In the genomic region with DNA sequence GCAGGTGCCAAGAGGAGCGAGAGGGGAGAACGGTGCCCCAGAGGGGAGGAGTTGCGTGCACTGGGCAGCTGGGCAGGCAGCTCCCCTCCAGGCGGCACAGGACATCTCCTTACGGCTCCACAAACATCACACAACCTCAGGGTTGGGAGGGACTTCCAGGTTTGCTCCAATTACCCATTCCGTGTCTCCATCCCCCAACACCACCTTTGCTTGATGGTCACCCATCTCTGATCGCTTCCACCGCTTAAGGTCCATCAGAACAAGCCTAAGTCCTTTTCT, we compare ENCODE assay signal across 18 cellular contexts. TPM values are rescaled to one million over a fixed set of nuclear protein-coding genes. Genes with fewer than 3 reads are reported as not detected.
"Had no signal": no experiment of that assay in that cellular context is flagged by ENCODE, and none has a peak within 500 bp of the region (broad histone marks: within the 10 kb centered on the region; RNA-seq: fewer than 3 reads in every experiment).

No MANE protein-coding gene starts in this region.

- H3K4me3 ChIP-seq: esophagus squamous epithelium, gastroesophageal sphincter, lung, psoas muscle, right lobe of liver, stomach, thoracic aorta, transverse colon had no signal

- H3K27ac Mint-ChIP-seq: immature natural killer cell; naive thymus-derived CD4-positive, alpha-beta T cell; nephron progenitor cell had no signal

- H3K9me3 ChIP-seq: esophagus squamous epithelium, gastroesophageal sphincter, psoas muscle, right lobe of liver, stomach, thoracic aorta, transverse colon had no signal

- DNase-seq: esophagus squamous epithelium, glutamatergic neuron, left ventricle myocardium superior, psoas muscle, right lobe of liver, stomach, transverse colon had no signal

- H3K36me3 Mint-ChIP-seq: immature natural killer cell; naive thymus-derived CD4-positive, alpha-beta T cell had no signal

- H3K27ac ChIP-seq: esophagus squamous epithelium, gastroesophageal sphincter, psoas muscle, right lobe of liver, stomach, thoracic aorta, transverse colon had no signal

- H3K4me3 Mint-ChIP-seq: immature natural killer cell, nephron progenitor cell had no signal

- H3K4me1 Mint-ChIP-seq: immature natural killer cell had no signal

- H3K36me3 ChIP-seq: gastroesophageal sphincter, right lobe of liver, thoracic aorta, transverse colon had no signal

- H3K4me1 ChIP-seq: gastroesophageal sphincter, psoas muscle, transverse colon had no signal

- FAIRE-seq: colon had no signal

- H3K9me3 Mint-ChIP-seq: naive thymus-derived CD4-positive, alpha-beta T cell; nephron progenitor cell had no signal

- H3K27me3 ChIP-seq: right lobe of liver, transverse colon had no signal

RNA-seq across cellular contexts. Expression of a gene that starts 14.5 kb away (rescaled TPM):
- total RNA-seq: dermis blood vessel endothelial cell; epithelial cell of proximal tubule; left ventricle myocardium superior; naive thymus-derived CD4-positive, alpha-beta T cell; skeletal muscle tissue; stomach; thoracic aorta had no signal
- polyA plus RNA-seq: immature natural killer cell; naive thymus-derived CD4-positive, alpha-beta T cell; urinary bladder had no signal
